Comparison of ENCODE assay signal across 21 cellular contexts in the genomic region with DNA sequence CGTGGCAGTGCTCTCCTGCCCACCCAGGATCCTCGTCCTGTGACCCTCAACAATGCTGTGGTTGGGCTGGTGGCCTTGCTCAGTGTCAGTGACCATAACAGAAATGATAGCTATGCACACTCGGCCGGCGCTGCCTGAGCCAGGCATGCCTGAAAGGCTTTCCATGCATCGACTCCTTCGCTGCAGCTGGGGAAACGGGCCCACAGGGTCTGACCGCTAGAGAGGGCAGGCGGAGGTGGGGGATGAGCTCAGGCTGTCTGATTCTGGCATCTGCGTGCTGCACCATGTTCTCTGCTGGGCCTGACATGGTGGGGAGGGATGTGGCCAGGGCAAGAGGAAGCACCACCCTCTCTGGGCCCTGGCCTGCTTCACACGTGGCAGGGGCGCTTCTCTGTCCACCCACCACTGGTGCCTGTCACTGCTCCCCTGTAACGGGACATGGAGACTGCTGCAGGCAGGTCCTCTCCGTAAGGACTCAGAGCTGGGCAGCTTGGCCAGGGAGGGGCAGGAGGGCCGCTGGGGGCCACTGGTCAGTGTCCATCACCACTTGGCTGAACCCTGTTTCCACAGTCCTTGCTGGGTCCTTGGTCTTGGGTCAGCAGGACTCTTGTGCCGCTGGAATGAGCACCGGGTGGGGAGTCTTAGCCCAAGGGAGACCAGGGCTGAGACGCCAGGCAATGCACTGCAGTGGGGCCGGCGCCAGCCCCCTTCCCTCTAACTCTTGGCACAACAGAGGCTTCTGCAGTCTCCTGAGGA.
DNase-seq lines count a peak whose midpoint lies in the region; ATAC-seq and TF ChIP-seq lines count a peak whose summit lies in the region.
"Had no signal": no experiment of that assay in that cellular context is flagged by ENCODE, and none has a peak within 500 bp of the region (broad histone marks: within the 10 kb centered on the region; RNA-seq: fewer than 3 reads in every experiment).

No MANE protein-coding gene starts in this region.

- DNase-seq in left ventricle myocardium superior (peak; percentile 44), nephron progenitor cell (peak; percentile 39), substantia nigra (lab: John Stamatoyannopoulos, UW) (no peak), NCI-H1092 (lab: John Stamatoyannopoulos, UW) (no peak)
- DNase-seq in activated naive CD4-positive, alpha-beta T cell treated with anti-CD3 and anti-CD28 coated beads, Interleukin-2, amount 50 U/mL, for 16 hours: no peak
- DNase-seq: activated CD4-positive, alpha-beta T cell treated with anti-CD3 and anti-CD28 coated beads, Interleukin-2, amount 50 U/mL, for 4 hours; activated CD8-positive, alpha-beta memory T cell treated with anti-CD3 and anti-CD28 coated beads, Interleukin-2, amount 50 U/mL, for 4 hours; activated naive CD8-positive, alpha-beta T cell treated with anti-CD3 and anti-CD28 coated beads for 36 hours; CD4-positive, alpha-beta T cell; esophagus squamous epithelium; KG1; NCI-H1694 treated with DMSO at 0.1 percent for 48 hours; NCI-H69; stimulated activated CD4-positive, alpha-beta T cell treated with anti-CD3 and anti-CD28 coated beads, Interleukin-15, amount 100 ng/mL, for 24 hours; stimulated activated CD8-positive, alpha-beta memory T cell treated with anti-CD3 and anti-CD28 coated beads, Interleukin-4, amount 100 ng/mL, for 48 hours had no signal

- H3K4me3 Mint-ChIP-seq in nephron progenitor cell: no peak overlapping the region
- H3K4me3 Mint-ChIP-seq: activated naive CD8-positive, alpha-beta T cell treated with anti-CD3 and anti-CD28 coated beads for 36 hours; activated T-helper 17 cell treated with anti-CD3 and anti-CD28 coated beads, Interleukin-2, amount 50 U/mL, for 72 hours; CD4-positive, alpha-beta T cell; neural crest cell; T-helper 2 cell treated with Interferon-gamma antibody and Interleukin-4, amounts not matched to agents 5 μg/mL and 100 μg/mL, for 36 hours had no signal

- intact Hi-C loops in left ventricle myocardium superior (cut with micrococcal nuclease): no loop called here

- H3K27ac Mint-ChIP-seq in nephron progenitor cell: no peak overlapping the region
- H3K27ac Mint-ChIP-seq: activated naive CD8-positive, alpha-beta T cell treated with anti-CD3 and anti-CD28 coated beads for 36 hours; activated T-helper 17 cell treated with anti-CD3 and anti-CD28 coated beads, Interleukin-2, amount 50 U/mL, for 72 hours; CD4-positive, alpha-beta T cell; T-helper 2 cell treated with Interferon-gamma antibody and Interleukin-4, amounts not matched to agents 5 μg/mL and 100 μg/mL, for 36 hours had no signal

- no peak for TF ChIP-seq CTCF in nephron progenitor cell (IDR thresholded peaks at IDR 0.05)

- H3K36me3 Mint-ChIP-seq in nephron progenitor cell (ENCODE audit: low read depth): peaks cover 12% of the 10 kb centered on the region

- H3K27ac ChIP-seq in angular gyrus (ENCODE audit: low read depth, low read length) (peak overlapping the region; percentile 4), substantia nigra (ENCODE audit: low read depth, low read length, poor library complexity, severe bottlenecking) (peak overlapping the region; percentile 35)
- H3K27ac ChIP-seq: esophagus squamous epithelium had no signal

- H3K4me1 Mint-ChIP-seq in nephron progenitor cell: peaks cover 11% of the 10 kb centered on the region
- H3K4me1 Mint-ChIP-seq: activated naive CD8-positive, alpha-beta T cell treated with anti-CD3 and anti-CD28 coated beads for 36 hours; activated T-helper 17 cell treated with anti-CD3 and anti-CD28 coated beads, Interleukin-2, amount 50 U/mL, for 72 hours; neural crest cell had no signal

- no peaks in the 10 kb centered on the region for H3K9me3 Mint-ChIP-seq in nephron progenitor cell
- H3K9me3 Mint-ChIP-seq: activated naive CD8-positive, alpha-beta T cell treated with anti-CD3 and anti-CD28 coated beads for 36 hours; activated T-helper 17 cell treated with anti-CD3 and anti-CD28 coated beads, Interleukin-2, amount 50 U/mL, for 72 hours; CD4-positive, alpha-beta T cell; neural crest cell; T-helper 2 cell treated with Interferon-gamma antibody and Interleukin-4, amounts not matched to agents 5 μg/mL and 100 μg/mL, for 36 hours had no signal

- ATAC-seq in left ventricle myocardium superior (peak; percentile 49), HG03025 (IDR thresholded peaks at IDR 0.05; ENCODE audit: low FRiP score, unreplicated experiment) (no peak)
- ATAC-seq: activated T-helper 17 cell treated with anti-CD3 and anti-CD28 coated beads, Interleukin-2, amount 50 U/mL, for 72 hours; SK-N-SH treated with all-trans-retinoic acid at 6 μM for 48 hours had no signal

- no peaks in the 10 kb centered on the region for H3K27me3 Mint-ChIP-seq in nephron progenitor cell (ENCODE audit: low read depth, poor library complexity)
- H3K27me3 Mint-ChIP-seq: activated naive CD8-positive, alpha-beta T cell treated with anti-CD3 and anti-CD28 coated beads for 36 hours; activated T-helper 17 cell treated with anti-CD3 and anti-CD28 coated beads, Interleukin-2, amount 50 U/mL, for 72 hours; CD4-positive, alpha-beta T cell had no signal

Comparison
In these comparisons a context has a peak if more than half of its experiments do, and no peak if none do; other contexts are left out.
1. DNase-seq: peak in left ventricle myocardium superior (single experiment) and nephron progenitor cell (single experiment); none in substantia nigra (0 of 49), activated naive CD4-positive, alpha-beta T cell treated with anti-CD3 and anti-CD28 coated beads, Interleukin-2, amount 50 U/mL, for 16 hours (single experiment) and NCI-H1092 (single experiment).